10 cellular contexts compared by ENCODE assay signal in the genomic region with DNA sequence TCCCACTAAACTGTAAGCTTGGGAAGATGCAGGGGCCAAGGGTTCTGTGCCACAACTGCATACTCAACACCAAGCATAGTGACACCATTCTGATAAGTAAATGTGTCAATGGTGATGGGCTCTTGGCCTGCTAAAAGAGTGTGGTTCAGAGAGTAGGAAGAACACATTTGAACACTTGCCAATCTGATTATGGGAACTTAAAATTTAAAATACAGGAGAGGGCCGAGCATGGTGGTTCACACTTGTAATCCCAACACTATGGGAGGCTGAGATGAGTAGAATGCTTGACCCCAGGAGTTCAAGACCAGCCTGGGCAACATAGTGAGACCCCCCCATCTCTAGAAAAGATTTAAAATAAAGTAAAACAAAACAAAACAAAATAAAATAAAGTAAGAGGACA. TPM values are rescaled to one million over a fixed set of nuclear protein-coding genes. Genes with fewer than 3 reads are reported as not detected.
DNase-seq lines count a peak whose midpoint lies in the region; ATAC-seq and TF ChIP-seq lines count a peak whose summit lies in the region.
"Had no signal": no experiment of that assay in that cellular context is flagged by ENCODE, and none has a peak within 500 bp of the region (broad histone marks: within the 10 kb centered on the region; RNA-seq: fewer than 3 reads in every experiment).

No MANE protein-coding gene starts in this region.

- H3K27ac Mint-ChIP-seq in Caco-2 (ENCODE audit: unreplicated experiment) (peak overlapping the region; percentile 28), neural crest cell (ENCODE audit: unreplicated experiment) (peak overlapping the region; percentile 23), MCF 10A (ENCODE audit: low read depth, unreplicated experiment) (no peak overlapping the region)
- peak overlapping the region; percentile 81 for H3K27ac Mint-ChIP-seq in central memory CD8-positive, alpha-beta T cell (ENCODE audit: low read depth)

- H3K27me3 Mint-ChIP-seq in Caco-2 (ENCODE audit: insufficient read depth, unreplicated experiment) = no peaks in the 10 kb centered on the region
- no peaks in the 10 kb centered on the region for H3K27me3 Mint-ChIP-seq in central memory CD8-positive, alpha-beta T cell
- no peaks in the 10 kb centered on the region for H3K27me3 Mint-ChIP-seq in neural crest cell (ENCODE audit: low read depth)
- no peaks in the 10 kb centered on the region for H3K27me3 Mint-ChIP-seq in MCF 10A (ENCODE audit: insufficient read depth, unreplicated experiment)

- H3K4me1 Mint-ChIP-seq in Caco-2 (ENCODE audit: low read depth, unreplicated experiment) (peaks cover 23% of the 10 kb centered on the region), neural crest cell (no peaks in the 10 kb centered on the region), MCF 10A (ENCODE audit: insufficient read depth, unreplicated experiment) (peaks cover 6% of the 10 kb centered on the region)
- peaks cover 36% of the 10 kb centered on the region for H3K4me1 Mint-ChIP-seq in central memory CD8-positive, alpha-beta T cell

- POLR2A ChIA-PET in Caco-2 (lab: Charles Lee) = interaction anchor here (0.9 kb wide), 1 partner anchor 177 kb away, joined by 4 read pairs; no protein-coding TSS in a partner anchor
- POLR2A ChIA-PET in MCF 10A (lab: Yijun Ruan, JAX) = interaction anchor here (0.9 to 1.8 kb wide), 3 partner anchors 9 to 95 kb away, joined by 3 to 8 read pairs (median 3); a partner anchor contains a TSS

- ATAC-seq in central memory CD8-positive, alpha-beta T cell (replicated peaks; ENCODE audit: extremely low read depth, poor library complexity, severe bottlenecking) = no peak

- H3K27me3 ChIP-seq in Caco-2 (replicated peaks; ENCODE audit: control insufficient read depth, insufficient read depth, low read length) = no peaks in the 10 kb centered on the region

- H3K9me3 Mint-ChIP-seq in Caco-2 (ENCODE audit: unreplicated experiment) = no peaks in the 10 kb centered on the region
- no peaks in the 10 kb centered on the region for H3K9me3 Mint-ChIP-seq in central memory CD8-positive, alpha-beta T cell
- no peaks in the 10 kb centered on the region for H3K9me3 Mint-ChIP-seq in neural crest cell
- H3K9me3 Mint-ChIP-seq in MCF 10A (ENCODE audit: unreplicated experiment) = no peaks in the 10 kb centered on the region

- DNase-seq in Caco-2 (no peak), OCI-M1 (lab: John Stamatoyannopoulos, UW) (peak; percentile 84), neural crest cell (ENCODE audit: low read depth, low spot score) (no peak), MCF 10A (ENCODE audit: unreplicated experiment) (no peak), GOT3 (lab: John Stamatoyannopoulos, UW) (no peak), C1 segment of cervical spinal cord (lab: John Stamatoyannopoulos, UW) (no peak)
- DNase-seq in central memory CD8-positive, alpha-beta T cell (ENCODE audit: low spot score in 2 of 2) = no peak
- DNase-seq: H7, NCI-H1436, NCI-H524 had no signal

- H3K36me3 ChIP-seq in Caco-2 (ENCODE audit: control insufficient read depth, insufficient read depth, low read length) = no peaks in the 10 kb centered on the region; the same call in 1 of the 2 replicates

- no peak overlapping the region for H3K4me3 ChIP-seq in Caco-2 (ENCODE audit: low read depth, low read length)

- BruUV-seq in Caco-2 (replicated peaks; lab: Mats Ljungman, UMichigan) (no TSS peak), MCF 10A (replicated peaks; lab: Mats Ljungman, UMichigan) (no TSS peak)

- H3K4me3 Mint-ChIP-seq in Caco-2 (ENCODE audit: unreplicated experiment) (no peak overlapping the region), neural crest cell (no peak overlapping the region), MCF 10A (ENCODE audit: unreplicated experiment) (no peak overlapping the region)
- H3K4me3 Mint-ChIP-seq in central memory CD8-positive, alpha-beta T cell = no peak overlapping the region

- CTCF ChIA-PET in Caco-2 (lab: Charles Lee) = interaction anchor here (0.5 to 0.8 kb wide), 2 partner anchors 12 to 103 kb away, joined by 6 read pairs; a partner anchor contains a TSS
- CTCF ChIA-PET in MCF 10A (lab: Yijun Ruan, JAX) = interaction anchor here (1.3 kb wide), 1 partner anchor 12 kb away, joined by 3 read pairs; no protein-coding TSS in a partner anchor

- H3K9me3 ChIP-seq in Caco-2 = no peaks in the 10 kb centered on the region

- intact Hi-C loops in Caco-2 (cut with micrococcal nuclease; ENCODE audit: unreplicated experiment) = no loop called here
- intact Hi-C loops in MCF 10A (cut with micrococcal nuclease) = no loop called here

- TF ChIP-seq CTCF in Caco-2 (IDR thresholded peaks at IDR 0.05; ENCODE audit: insufficient read depth in 1 of 2, low read depth in 1 of 2, low read length in 1 of 2, severe bottlenecking in 1 of 2, unreplicated experiment in 1 of 2) (no peak), neural crest cell (conservative IDR thresholded peaks at IDR 0.05) (no peak), MCF 10A (IDR thresholded peaks at IDR 0.05; ENCODE audit: unreplicated experiment) (no peak)

- H3K36me3 Mint-ChIP-seq in Caco-2 (ENCODE audit: insufficient read depth, unreplicated experiment) (peaks cover 5% of the 10 kb centered on the region), neural crest cell (ENCODE audit: low read depth) (peaks cover 3% of the 10 kb centered on the region), MCF 10A (ENCODE audit: insufficient read depth, unreplicated experiment) (peaks cover 8% of the 10 kb centered on the region)
- no peaks in the 10 kb centered on the region for H3K36me3 Mint-ChIP-seq in central memory CD8-positive, alpha-beta T cell (ENCODE audit: insufficient read depth)

- H3K4me1 ChIP-seq in Caco-2 = peaks cover 5% of the 10 kb centered on the region

RNA-seq across cellular contexts. Expression of a gene that starts 34.0 kb away (rescaled TPM):
- total RNA-seq in Caco-2 (2022) = 25.4 and 27.7 TPM in 2 replicates
- total RNA-seq in neural crest cell = 41.1 and 42.0 TPM in 2 replicates
- 31.6 and 33.0 TPM in 2 replicates for total RNA-seq in MCF 10A (2022)
